ENCODE assay signal across 9 cellular contexts in genomic region chr19:38665219-38665931, GRCh38. TPM values are rescaled to one million over a fixed set of nuclear protein-coding genes. Genes with fewer than 3 reads are reported as not detected.
DNase-seq lines count a peak whose midpoint lies in the region; TF ChIP-seq lines count a peak whose summit lies in the region.
"Had no signal": no experiment of that assay in that cellular context is flagged by ENCODE, and none has a peak within 500 bp of the region (broad histone marks: within the 10 kb centered on the region; RNA-seq: fewer than 3 reads in every experiment).

No MANE protein-coding gene starts in this region.

- POLR2A ChIA-PET in AG04450 (lab: Yijun Ruan, JAX) (interaction anchor here (0.7 kb wide), 1 partner anchor 164 kb away, joined by 4 read pairs; no protein-coding TSS in a partner anchor), PC-9 (lab: Charles Lee; ENCODE audit: unreplicated experiment) (interaction anchor here (0.5 to 1.0 kb wide), 6 partner anchors 21 to 70 kb away, joined by 3 to 9 read pairs (median 3); no protein-coding TSS in a partner anchor)

- H3K27me3 ChIP-seq in AG04450 (ENCODE audit: control insufficient read depth, insufficient read depth, low read length) (no peaks in the 10 kb centered on the region), PC-9 (ENCODE audit: insufficient read depth, low read depth) (no peaks in the 10 kb centered on the region), esophagus (ENCODE audit: control insufficient read depth in 1 of 2, insufficient read depth in 2 of 2, low read length in 2 of 2) (no peaks in the 10 kb centered on the region), osteoblast (ENCODE audit: insufficient read depth, low read length) (no peaks in the 10 kb centered on the region)

- DNase-seq in AG04450 (ENCODE audit: low read depth, low spot score) (no peak), PC-9 (no peak), osteoblast (ENCODE audit: insufficient read length, low spot score, missing footprints) (peak; percentile 22), NCI-H69 (lab: John Stamatoyannopoulos, UW) (no peak), T-helper 9 cell (no peak)
- DNase-seq in stimulated activated CD4-positive, alpha-beta T cell treated with anti-CD3 and anti-CD28 coated beads, Interleukin-1b, Interleukin-23, amount 100 ng/mL, for 48 hours: no peak
- no peak for DNase-seq in stimulated activated CD4-positive, alpha-beta T cell treated with anti-CD3 and anti-CD28 coated beads, Interleukin-4, amount 100 ng/mL, for 4 hours

- peaks cover 94% of the 10 kb centered on the region for H3F3A ChIP-seq in PC-9 (ENCODE audit: insufficient read depth, low read depth)

- no peaks in the 10 kb centered on the region for H3K9me2 ChIP-seq in PC-9 (ENCODE audit: insufficient read depth)

- H2AFZ ChIP-seq in PC-9: no peak overlapping the region
- H2AFZ ChIP-seq in osteoblast (ENCODE audit: low read length): no peak overlapping the region

- no peaks in the 10 kb centered on the region for H3K9me3 ChIP-seq in AG04450 (ENCODE audit: control insufficient read depth, insufficient read depth, low read length)
- H3K9me3 ChIP-seq in PC-9 (ENCODE audit: insufficient read depth, low read depth): no peaks in the 10 kb centered on the region
- H3K9me3 ChIP-seq in esophagus (ENCODE audit: control insufficient read depth in 2 of 2, insufficient read depth in 1 of 2, low read depth in 1 of 2, low read length in 1 of 2): no peaks in the 10 kb centered on the region
- no peaks in the 10 kb centered on the region for H3K9me3 ChIP-seq in osteoblast (ENCODE audit: low read depth, low read length)

- WGBS in esophagus, 2 donors: 61 to 66% methylated on average over 13 of the region's 13 CpGs

- H3K79me2 ChIP-seq in PC-9 (ENCODE audit: low read depth) (peaks cover 100% of the 10 kb centered on the region), osteoblast (ENCODE audit: insufficient read depth, low read length) (peaks cover 97% of the 10 kb centered on the region)

- H4K20me1 ChIP-seq in PC-9 (ENCODE audit: insufficient read depth): peaks cover 83% of the 10 kb centered on the region
- peaks cover 56% of the 10 kb centered on the region for H4K20me1 ChIP-seq in osteoblast (ENCODE audit: insufficient read depth, low read length)

- TSS peak; percentile 80 for BruUV-seq in PC-9 (replicated peaks; lab: Mats Ljungman, UMichigan)

- peak overlapping the region; percentile 40 for H3K4me2 ChIP-seq in PC-9
- H3K4me2 ChIP-seq in osteoblast (ENCODE audit: insufficient read depth, low read length): peak overlapping the region; percentile 58

- H3K4me1 ChIP-seq in PC-9 (replicated peaks; ENCODE audit: insufficient read depth) (peaks cover 82% of the 10 kb centered on the region), esophagus (ENCODE audit: control insufficient read depth in 2 of 2, insufficient read depth in 2 of 2, low read length in 1 of 2) (peaks cover 28 to 53% of the 10 kb centered on the region in 2 donors), osteoblast (ENCODE audit: insufficient read depth, low read length) (peaks cover 83% of the 10 kb centered on the region)

- intact Hi-C loops in PC-9 (cut with micrococcal nuclease; ENCODE audit: unreplicated experiment): no loop called here

- H3K36me3 ChIP-seq in PC-9 (ENCODE audit: low read depth): peaks cover 31% of the 10 kb centered on the region
- H3K36me3 ChIP-seq in esophagus (ENCODE audit: control insufficient read depth in 2 of 2, insufficient read depth in 2 of 2, low read length in 1 of 2): peaks cover 0 to 2% of the 10 kb centered on the region in 2 donors
- peaks cover 36% of the 10 kb centered on the region for H3K36me3 ChIP-seq in osteoblast (ENCODE audit: insufficient read depth, low read length)

- CTCF ChIA-PET in AG04450 (lab: Charles Lee) (interaction anchor here (0.5 kb wide), 1 partner anchor 1755 kb away, joined by 3 read pairs; no protein-coding TSS in a partner anchor), PC-9 (lab: Charles Lee) (no interaction called here)

- no peak overlapping the region for H3K4me3 ChIP-seq in AG04450 (ENCODE audit: low read depth, low read length)
- no peak overlapping the region for H3K4me3 ChIP-seq in PC-9
- no peak overlapping the region for H3K4me3 ChIP-seq in esophagus (ENCODE audit: low read depth in 1 of 2, low read length in 2 of 2)
- no peak overlapping the region for H3K4me3 ChIP-seq in osteoblast (ENCODE audit: insufficient read depth, low read length)

- TF ChIP-seq CTCF in AG04450 (IDR thresholded peaks at IDR 0.05; ENCODE audit: low read depth, low read length) (no peak), PC-9 (conservative IDR thresholded peaks at IDR 0.05) (no peak), osteoblast (IDR thresholded peaks at IDR 0.05; ENCODE audit: extremely low read depth, low read depth, low read length) (no peak)

- H3K27ac ChIP-seq in AG04450 (ENCODE audit: low read depth, low read length) (peak overlapping the region; percentile 95), PC-9 (peak overlapping the region; percentile 66), esophagus (ENCODE audit: low read depth in 2 of 2, low read length in 1 of 2) (peak overlapping the region; percentile 76 to 96), osteoblast (ENCODE audit: low read depth, low read length) (peak overlapping the region; percentile 88)

RNA-seq across cellular contexts. Expression of gene ACTN4, which starts 17.9 kb away (rescaled TPM):
- polyA plus RNA-seq in AG04450 (2011; rRNA removed): 300 and 359 TPM in 2 replicates
- 243 and 327 TPM in 2 replicates for polyA minus RNA-seq in AG04450 (2011; rRNA and poly(A)+ RNA removed)
- 1,066 and 1,233 TPM in 2 replicates for total RNA-seq in PC-9 (2021)
- 100 to 1,000 TPM; 261 to 376 TPM for polyA plus RNA-seq in esophagus
- total RNA-seq in osteoblast: 204 and 229 TPM in 2 replicates

RNA-seq across cellular contexts. Expression of gene EIF3K, which starts 46.4 kb away (rescaled TPM):
- polyA plus RNA-seq in AG04450 (2011; rRNA removed) (168 and 250 TPM in 2 replicates), esophagus (100 to 1,000 TPM; 248 to 396 TPM)
- polyA minus RNA-seq in AG04450 (2011; rRNA and poly(A)+ RNA removed): 283 and 385 TPM in 2 replicates
- total RNA-seq in PC-9 (2021) (230 and 292 TPM in 2 replicates), osteoblast (210 and 317 TPM in 2 replicates)

RNA-seq across cellular contexts. Expression of gene MAP4K1, which starts 47.6 kb away (rescaled TPM):
- 0.09 and 0.31 TPM in 2 replicates for polyA plus RNA-seq in AG04450 (2011; rRNA removed)
- not detected in 2 replicates for polyA minus RNA-seq in AG04450 (2011; rRNA and poly(A)+ RNA removed)
- total RNA-seq in PC-9 (2021): 3.5 and 6.8 TPM in 2 replicates
- polyA plus RNA-seq in esophagus: 1 to 10 TPM; 3.3 to 7.3 TPM
- total RNA-seq in osteoblast: under 0.01 and 0.72 TPM in 2 replicates
- total RNA-seq: lung microvascular endothelial cell had no signal
